Comparison of ENCODE assay signal across 9 cellular contexts in the genomic region with DNA sequence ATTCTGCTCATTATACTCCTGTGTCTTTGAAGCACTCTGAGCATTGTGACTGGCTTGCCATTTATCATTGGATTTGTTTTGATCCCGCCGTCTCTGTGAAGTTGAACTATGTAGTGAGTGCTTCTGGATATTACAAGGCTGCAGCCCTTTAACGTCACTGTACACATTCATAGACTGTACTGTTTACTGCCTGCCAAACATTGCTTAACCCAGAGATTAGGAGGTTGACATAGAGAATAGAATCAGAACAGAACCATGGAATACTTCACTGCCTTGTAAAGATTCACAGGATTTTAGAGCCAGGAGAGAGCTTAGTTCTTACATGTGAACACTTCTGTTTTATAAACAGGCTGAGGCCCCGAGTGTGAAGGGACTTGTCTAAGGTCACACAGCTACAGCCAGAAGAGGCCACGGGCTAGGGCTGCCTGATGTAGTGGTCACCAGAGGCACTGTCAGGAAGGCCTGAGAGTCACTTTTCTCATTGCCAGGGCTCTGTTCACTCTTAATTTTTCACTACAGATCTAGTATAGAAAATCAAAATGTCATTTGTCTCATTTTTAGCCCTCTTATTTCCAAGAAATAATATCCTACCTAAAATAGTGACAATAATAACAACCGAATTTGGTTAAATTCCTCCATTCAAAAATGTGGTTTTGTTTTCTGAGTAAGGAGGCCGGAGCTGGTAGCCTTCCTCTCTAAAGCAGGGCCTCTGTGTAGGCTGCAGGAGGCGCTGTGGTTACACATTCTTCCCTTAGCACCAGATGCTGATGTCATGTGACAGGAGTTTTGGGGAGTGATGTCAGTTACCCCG.
DNase-seq lines count a peak whose midpoint lies in the region; ATAC-seq, FAIRE-seq and TF ChIP-seq lines count a peak whose summit lies in the region.
"Had no signal": no experiment of that assay in that cellular context is flagged by ENCODE, and none has a peak within 500 bp of the region (broad histone marks: within the 10 kb centered on the region; RNA-seq: fewer than 3 reads in every experiment).

No MANE protein-coding gene starts in this region.

- no peaks in the 10 kb centered on the region for H3K79me2 ChIP-seq in astrocyte (ENCODE audit: insufficient read depth, low read length)

- no peak overlapping the region for H2AFZ ChIP-seq in astrocyte (ENCODE audit: low read depth, low read length)

- H3K4me1 ChIP-seq in RWPE2 (ENCODE audit: insufficient read depth, poor library complexity, severe bottlenecking), result no peaks in the 10 kb centered on the region
- no peaks in the 10 kb centered on the region for H3K4me1 ChIP-seq in astrocyte (ENCODE audit: insufficient read depth, low read length)

- peak overlapping the region; percentile 32 for H3K9ac ChIP-seq in astrocyte (ENCODE audit: low read length)

- H3K27me3 ChIP-seq in RWPE2 (ENCODE audit: insufficient read depth, poor library complexity, severe bottlenecking) (no peaks in the 10 kb centered on the region), astrocyte (ENCODE audit: insufficient read depth, low read length) (no peaks in the 10 kb centered on the region)

- FAIRE-seq in astrocyte (lab: Jason Lieb, UNC), result no peak

- peaks cover 97% of the 10 kb centered on the region for H3K36me3 ChIP-seq in RWPE2 (ENCODE audit: low read depth)
- H3K36me3 ChIP-seq in astrocyte (ENCODE audit: insufficient read depth, low read length), result peaks cover 54% of the 10 kb centered on the region

- peaks cover 4% of the 10 kb centered on the region for H4K20me1 ChIP-seq in astrocyte (ENCODE audit: insufficient read depth, low read length)

- peaks cover 2% of the 10 kb centered on the region for H3K9me3 Mint-ChIP-seq in astrocyte (ENCODE audit: unreplicated experiment)

- no peak overlapping the region for H3K4me2 ChIP-seq in astrocyte (ENCODE audit: low read length)

- peak; percentile 54 for TF ChIP-seq CTCF in RWPE2 (IDR thresholded peaks at IDR 0.05; ENCODE audit: poor library complexity, severe bottlenecking)
- peak; percentile 95 for TF ChIP-seq CTCF in astrocyte (IDR thresholded peaks at IDR 0.05; ENCODE audit: insufficient read depth, low read depth, low read length)

- H3K27me3 Mint-ChIP-seq in astrocyte (ENCODE audit: low read depth, unreplicated experiment), result no peaks in the 10 kb centered on the region

- H3K36me3 Mint-ChIP-seq in astrocyte (ENCODE audit: low read depth, unreplicated experiment), result peaks cover 5% of the 10 kb centered on the region

- ATAC-seq in HG02981 (IDR thresholded peaks at IDR 0.05; ENCODE audit: unreplicated experiment) (peak; percentile 76), RWPE2 (ENCODE audit: low read depth) (0 out of 3 replicates have a peak, but pooled peaks have one; percentile 45), HG02840 (IDR thresholded peaks at IDR 0.05; ENCODE audit: low FRiP score, unreplicated experiment) (no peak)

- H3K4me3 Mint-ChIP-seq in astrocyte (ENCODE audit: unreplicated experiment), result no peak overlapping the region

- H3K4me1 Mint-ChIP-seq in astrocyte (ENCODE audit: low read depth, unreplicated experiment), result peaks cover 7% of the 10 kb centered on the region

- H3K9me3 ChIP-seq in RWPE2 (ENCODE audit: severe bottlenecking), result no peaks in the 10 kb centered on the region
- H3K9me3 ChIP-seq in astrocyte (ENCODE audit: insufficient read depth, low read depth, low read length), result no peaks in the 10 kb centered on the region

- peak; percentile 36 for DNase-seq in NCI-H146 (lab: John Stamatoyannopoulos, UW)
- DNase-seq in NCI-H146 treated with DMSO at 0.1 percent for 48 hours (lab: John Stamatoyannopoulos, UW; ENCODE audit: unreplicated experiment), result no peak
- DNase-seq in RWPE2 (ENCODE audit: low spot score), result no peak
- peak; percentile 55 for DNase-seq in astrocyte (ENCODE audit: low read depth)
- peak in 31 of 51 donors; percentile 11 to 77 (median 56) for DNase-seq in hypothalamus (lab: John Stamatoyannopoulos, UW)
- peak; percentile 24 for DNase-seq in skeletal muscle cell (ENCODE audit: low read depth)

- H3K27ac ChIP-seq in RWPE2 (ENCODE audit: poor library complexity, severe bottlenecking), result no peak overlapping the region
- no peak overlapping the region for H3K27ac ChIP-seq in astrocyte (ENCODE audit: low read depth, low read length)
- H3K27ac ChIP-seq: epithelial cell of prostate had no signal

- H3K27ac Mint-ChIP-seq in astrocyte (ENCODE audit: unreplicated experiment), result no peak overlapping the region

- H3K4me3 ChIP-seq in RWPE2 (ENCODE audit: severe bottlenecking), result no peak overlapping the region
- no peak overlapping the region for H3K4me3 ChIP-seq in astrocyte (ENCODE audit: insufficient read depth, low read depth, low read length)
- H3K4me3 ChIP-seq in skeletal muscle cell (ENCODE audit: low read depth, low read length), result no peak overlapping the region

Comparison
In these comparisons a context has a peak if more than half of its experiments do, and no peak if none do; other contexts are left out.
1. DNase-seq: peak in NCI-H146 (single experiment), astrocyte (single experiment), hypothalamus (31 of 51) and skeletal muscle cell (single experiment); none in NCI-H146 treated with DMSO at 0.1 percent for 48 hours (single experiment) and RWPE2 (single experiment).